8 cellular contexts compared by ENCODE assay signal in the genomic region with DNA sequence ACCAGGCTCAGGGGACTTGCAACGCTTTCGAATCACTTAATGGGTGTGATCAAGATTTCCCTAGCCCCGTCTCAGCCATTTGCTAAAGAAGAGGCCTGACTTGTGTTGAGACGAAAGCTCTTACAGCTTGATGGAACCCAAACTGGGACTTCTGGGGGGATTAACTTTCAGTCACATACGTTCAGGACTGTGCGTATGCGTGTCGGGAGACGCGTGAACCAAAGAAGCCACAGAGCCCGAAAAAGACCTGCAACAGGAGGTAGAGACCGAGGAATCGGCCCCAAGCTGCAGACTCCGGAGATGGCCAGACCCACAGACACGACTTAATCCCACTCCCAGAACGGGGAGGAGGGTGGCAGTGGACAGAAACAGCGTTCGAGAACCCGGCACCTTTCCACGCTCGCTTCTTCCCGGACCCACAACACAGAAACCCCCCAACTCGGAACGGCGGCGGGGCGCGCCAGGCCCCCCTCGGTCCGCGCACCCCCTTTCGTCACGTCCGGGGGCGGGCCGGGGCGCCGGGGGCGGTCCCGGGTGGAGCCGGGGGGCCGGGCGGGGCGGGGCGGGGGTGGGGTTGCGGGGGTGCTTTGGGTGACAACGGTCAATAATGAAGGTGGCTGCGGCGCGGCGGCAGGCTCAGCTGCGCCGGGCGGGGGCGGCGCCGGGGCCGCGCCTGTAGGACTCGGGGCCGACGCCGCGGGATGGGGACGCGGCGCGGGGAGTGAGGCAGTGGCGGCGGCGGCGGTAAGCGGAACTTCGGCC. TPM values are rescaled to one million over a fixed set of nuclear protein-coding genes. Genes with fewer than 3 reads are reported as not detected.
DNase-seq lines count a peak whose midpoint lies in the region; ATAC-seq and TF ChIP-seq lines count a peak whose summit lies in the region.

A gene (plus strand): TSS at position 604 of the 762 bp plus-strand sequence. CDS start 256 bp downstream, outside the sequence.

- TF ChIP-seq CTCF in CD14-positive monocyte (IDR thresholded peaks at IDR 0.05) (no peak), lower lobe of right lung (IDR thresholded peaks at IDR 0.05) (no peak)

- POLR2A ChIA-PET in activated CD4-positive, alpha-beta memory T cell treated with anti-CD3 and anti-CD28 coated beads, Interleukin-2, amount 10 ng/mL, durations not matched to agents 7 days and 5 days (lab: Charles Lee) = interaction anchor here (0.8 to 2.7 kb wide), 11 partner anchors 10 to 188 kb away, joined by 3 to 9 read pairs (median 6); a partner anchor contains a TSS

- ATAC-seq in HG03439 (IDR thresholded peaks at IDR 0.05; ENCODE audit: unreplicated experiment) = peak; percentile 70
- ATAC-seq in lower lobe of right lung = peak; percentile 91 to 95

- H3K27ac ChIP-seq in lower lobe of right lung = peak within 1 kb of the TSS; percentile 95

- no peaks in the 10 kb centered on the region for H3K27me3 Mint-ChIP-seq in CD14-positive monocyte (ENCODE audit: low read depth in 3 of 3)
- peaks cover 2% of the 10 kb centered on the region for H3K27me3 Mint-ChIP-seq in activated CD4-positive, alpha-beta memory T cell treated with anti-CD3 and anti-CD28 coated beads, Interleukin-2, amount 10 ng/mL, durations not matched to agents 7 days and 5 days

- DNase-seq in CD14-positive monocyte (ENCODE audit: low spot score) (peak; percentile 58), GM19240 (ENCODE audit: insufficient read length, low spot score) (peak; percentile 21), NCI-H774 (lab: John Stamatoyannopoulos, UW) (peak; percentile 83), ecto neural progenitor cell (ENCODE audit: low spot score) (peak; percentile 82), lower lobe of right lung (peak; percentile 88)
- peak; percentile 85 for DNase-seq in activated CD4-positive, alpha-beta memory T cell treated with anti-CD3 and anti-CD28 coated beads, Interleukin-2, amount 10 ng/mL, durations not matched to agents 7 days and 5 days
- peak; percentile 39 to 74 (median 60) for DNase-seq in stimulated activated CD4-positive, alpha-beta T cell treated with anti-CD3 and anti-CD28 coated beads, TNF-alpha, amount 100 ng/mL, for 1 hour (ENCODE audit: low read depth in 3 of 3, low spot score in 1 of 3)

- H3K9me3 Mint-ChIP-seq in CD14-positive monocyte = no peaks in the 10 kb centered on the region
- no peaks in the 10 kb centered on the region for H3K9me3 Mint-ChIP-seq in activated CD4-positive, alpha-beta memory T cell treated with anti-CD3 and anti-CD28 coated beads, Interleukin-2, amount 10 ng/mL, durations not matched to agents 7 days and 5 days

- H3K4me1 Mint-ChIP-seq in CD14-positive monocyte = peaks cover 28% of the 10 kb centered on the region
- peaks cover 26% of the 10 kb centered on the region for H3K4me1 Mint-ChIP-seq in activated CD4-positive, alpha-beta memory T cell treated with anti-CD3 and anti-CD28 coated beads, Interleukin-2, amount 10 ng/mL, durations not matched to agents 7 days and 5 days

- peaks cover 3 to 6% of the 10 kb centered on the region in 2 donors for H3K36me3 Mint-ChIP-seq in CD14-positive monocyte
- H3K36me3 Mint-ChIP-seq in activated CD4-positive, alpha-beta memory T cell treated with anti-CD3 and anti-CD28 coated beads, Interleukin-2, amount 10 ng/mL, durations not matched to agents 7 days and 5 days (ENCODE audit: low read depth) = peaks cover 32% of the 10 kb centered on the region

- no peaks in the 10 kb centered on the region for H3K27me3 ChIP-seq in lower lobe of right lung (ENCODE audit: low read depth)

- peaks cover 27% of the 10 kb centered on the region for H3K4me1 ChIP-seq in lower lobe of right lung

- H3K4me3 Mint-ChIP-seq in CD14-positive monocyte = peak within 1 kb of the TSS; percentile 97 to 99
- H3K4me3 Mint-ChIP-seq in activated CD4-positive, alpha-beta memory T cell treated with anti-CD3 and anti-CD28 coated beads, Interleukin-2, amount 10 ng/mL, durations not matched to agents 7 days and 5 days = peak within 1 kb of the TSS; percentile 93

- CTCF ChIA-PET in activated CD4-positive, alpha-beta memory T cell treated with anti-CD3 and anti-CD28 coated beads, Interleukin-2, amount 10 ng/mL, durations not matched to agents 7 days and 5 days (lab: Charles Lee) = interaction anchor here (0.8 to 2.2 kb wide), 3 partner anchors 44 to 118 kb away, joined by 3 to 7 read pairs (median 6); no protein-coding TSS in a partner anchor

- H3K4me3 ChIP-seq in lower lobe of right lung = peak within 1 kb of the TSS; percentile 78

- intact Hi-C loops in CD14-positive monocyte (cut with micrococcal nuclease) = no loop called here
- intact Hi-C loops in lower lobe of right lung (cut with DNase I) = no loop called here

- peak within 1 kb of the TSS; percentile 99 to 100 (median 100) for H3K27ac Mint-ChIP-seq in CD14-positive monocyte
- peak within 1 kb of the TSS; percentile 96 for H3K27ac Mint-ChIP-seq in activated CD4-positive, alpha-beta memory T cell treated with anti-CD3 and anti-CD28 coated beads, Interleukin-2, amount 10 ng/mL, durations not matched to agents 7 days and 5 days

- no peaks in the 10 kb centered on the region for H3K9me3 ChIP-seq in lower lobe of right lung

- no peaks in the 10 kb centered on the region for H3K36me3 ChIP-seq in lower lobe of right lung

RNA-seq across cellular contexts. Expression of the gene that starts here (rescaled TPM):
- polyA plus RNA-seq in CD14-positive monocyte = 10 to 100 TPM; 11.1 to 25.1 TPM
- total RNA-seq in activated CD4-positive, alpha-beta memory T cell treated with anti-CD3 and anti-CD28 coated beads, Interleukin-2, amount 10 ng/mL, durations not matched to agents 7 days and 5 days = 100 to 1,000 TPM; 128 to 131 TPM
- 69.1 TPM for total RNA-seq in lower lobe of right lung

Comparison
In these comparisons a context has a peak if more than half of its experiments do, and no peak if none do; other contexts are left out.
1. Peak in every context shown above with its lines: DNase-seq, ATAC-seq, H3K4me3 ChIP-seq and H3K27ac ChIP-seq.
2. DNase-seq: peak in every context shown above with its lines; median percentile 88 in lower lobe of right lung; 85 in activated CD4-positive, alpha-beta memory T cell treated with anti-CD3 and anti-CD28 coated beads, Interleukin-2, amount 10 ng/mL, durations not matched to agents 7 days and 5 days; 83 in NCI-H774; 82 in ecto neural progenitor cell; 60 in stimulated activated CD4-positive, alpha-beta T cell treated with anti-CD3 and anti-CD28 coated beads, TNF-alpha, amount 100 ng/mL, for 1 hour; 58 in CD14-positive monocyte; 21 in GM19240.